Comparison of ENCODE assay signal across 14 cellular contexts in genomic region chr10:105691811-105692210, GRCh38.
DNase-seq lines count a peak whose midpoint lies in the region; TF ChIP-seq lines count a peak whose summit lies in the region.
"Had no signal": no experiment of that assay in that cellular context is flagged by ENCODE, and none has a peak within 500 bp of the region (broad histone marks: within the 10 kb centered on the region; RNA-seq: fewer than 3 reads in every experiment).

No MANE protein-coding gene starts in this region.

- H3K27me3 Mint-ChIP-seq in chondrocyte (ENCODE audit: low read depth) = peaks cover 2% of the 10 kb centered on the region

- H3K36me3 Mint-ChIP-seq in chondrocyte (ENCODE audit: low read depth) = no peaks in the 10 kb centered on the region
- H3K36me3 Mint-ChIP-seq: natural killer cell had no signal

- H3K4me3 Mint-ChIP-seq in chondrocyte (ENCODE audit: unreplicated experiment) = no peak overlapping the region
- H3K4me3 Mint-ChIP-seq: natural killer cell; T-helper 1 cell treated with Interleukin-12 subunit alpha and Interleukin-12 subunit beta and Interleukin-4 antibody, amounts not matched to agents 30 μg/mL and 1 μg/mL, for 36 hours had no signal

- H3K4me1 Mint-ChIP-seq in chondrocyte (ENCODE audit: low read depth) = no peaks in the 10 kb centered on the region
- H3K4me1 Mint-ChIP-seq: natural killer cell had no signal

- H3K9me3 Mint-ChIP-seq in chondrocyte (ENCODE audit: low read depth) = no peaks in the 10 kb centered on the region
- H3K9me3 Mint-ChIP-seq: T-helper 1 cell treated with Interleukin-12 subunit alpha and Interleukin-12 subunit beta and Interleukin-4 antibody, amounts not matched to agents 30 μg/mL and 1 μg/mL, for 36 hours had no signal

- TF ChIP-seq CTCF in chondrocyte (IDR thresholded peaks at IDR 0.05) (peak; percentile 25), GM13976 (IDR thresholded peaks at IDR 0.05; ENCODE audit: borderline replicate concordance, control extremely low read depth, extremely low read depth, insufficient read depth, missing control alignments) (no peak)

- DNase-seq in DMS153 treated with DMSO at 0.1 percent for 48 hours (lab: John Stamatoyannopoulos, UW; ENCODE audit: unreplicated experiment) (peak; percentile 0), DMS153 (lab: John Stamatoyannopoulos, UW) (no peak), NCI-H460 (ENCODE audit: extremely low read depth, low read depth) (peak; percentile 24), chondrocyte (ENCODE audit: low spot score) (no peak), renal cortical epithelial cell (ENCODE audit: low read depth) (peak; percentile 55), KG1 (lab: John Stamatoyannopoulos, UW) (no peak), GM13976 (ENCODE audit: low spot score) (no peak)
- DNase-seq in activated T-cell treated with anti-CD3 and anti-CD28 coated beads, Interleukin-2, amount 50 U/mL, for 48 hours = no peak
- DNase-seq: 8988T; activated CD8-positive, alpha-beta memory T cell treated with anti-CD3 and anti-CD28 coated beads, Interleukin-2, amount 50 U/mL, for 4 hours; natural killer cell; NCI-H1436; tibial artery had no signal

- in situ Hi-C loops in GM13976 (cut with MboI; ENCODE audit: low sequenced_read_pairs, unreplicated experiment) = no loop called here

- no peak overlapping the region for H3K27ac Mint-ChIP-seq in chondrocyte (ENCODE audit: unreplicated experiment)
- H3K27ac Mint-ChIP-seq: natural killer cell; T-helper 1 cell treated with Interleukin-12 subunit alpha and Interleukin-12 subunit beta and Interleukin-4 antibody, amounts not matched to agents 30 μg/mL and 1 μg/mL, for 36 hours had no signal

Comparison
In these comparisons a context has a peak if more than half of its experiments do, and no peak if none do; other contexts are left out.
1. DNase-seq: peak in DMS153 treated with DMSO at 0.1 percent for 48 hours (single experiment), NCI-H460 (single experiment) and renal cortical epithelial cell (single experiment); none in DMS153 (single experiment), chondrocyte (single experiment), activated T-cell treated with anti-CD3 and anti-CD28 coated beads, Interleukin-2, amount 50 U/mL, for 48 hours (0 of 2), KG1 (single experiment) and GM13976 (single experiment).